Comparison of ENCODE assay signal across 8 cellular contexts in genomic region chr2:40488927-40489677, GRCh38.
A peak's percentile ranks its signal among the peaks of the same experiment; 100 is the strongest.
DNase-seq lines count a peak whose midpoint lies in the region; ATAC-seq and TF ChIP-seq lines count a peak whose summit lies in the region.

No MANE protein-coding gene starts in this region.

- no peaks in the 10 kb centered on the region for H3F3A ChIP-seq in OCI-LY1 (ENCODE audit: insufficient read depth, low read length)

- H3K4me1 ChIP-seq in OCI-LY1 (ENCODE audit: insufficient read depth, low read length, severe bottlenecking) (no peaks in the 10 kb centered on the region), HAP-1 (no peaks in the 10 kb centered on the region)

- no peaks in the 10 kb centered on the region for H3K79me2 ChIP-seq in OCI-LY1 (ENCODE audit: insufficient read depth, low read length)

- H3K27me3 ChIP-seq in OCI-LY1 (ENCODE audit: insufficient read depth, low read length) (no peaks in the 10 kb centered on the region), HAP-1 (ENCODE audit: low read depth) (no peaks in the 10 kb centered on the region; the same call in 1 of the 2 replicates)

- ATAC-seq in GM18517 (IDR thresholded peaks at IDR 0.05; ENCODE audit: unreplicated experiment) (peak; percentile 79), HG03469 (IDR thresholded peaks at IDR 0.05; ENCODE audit: unreplicated experiment) (no peak)

- H3K36me3 ChIP-seq in OCI-LY1 (ENCODE audit: insufficient read depth, low read length) (no peaks in the 10 kb centered on the region), HAP-1 (replicated peaks) (no peaks in the 10 kb centered on the region)

- TF ChIP-seq CTCF in OCI-LY1 (IDR thresholded peaks at IDR 0.05; ENCODE audit: low read length): no peak

- H2AFZ ChIP-seq in OCI-LY1 (ENCODE audit: low read length): no peak overlapping the region

- H3K4me2 ChIP-seq in OCI-LY1 (ENCODE audit: low read length): peak overlapping the region; percentile 29; the same call in 1 of the 2 replicates

- H3K27ac ChIP-seq in OCI-LY1 (ENCODE audit: low read depth, low read length, poor library complexity, severe bottlenecking): no peak overlapping the region

- in situ Hi-C loops in HAP-1 (cut with MboI; ENCODE audit: low sequenced_read_pairs): no loop called here

- H3K9me2 ChIP-seq in OCI-LY1 (ENCODE audit: low read depth, low read length): no peaks in the 10 kb centered on the region

- H3K4me3 ChIP-seq in OCI-LY1 (ENCODE audit: low read depth, low read length, poor library complexity, severe bottlenecking) (no peak overlapping the region), skeletal muscle cell (ENCODE audit: low read depth, low read length) (peak overlapping the region; percentile 12), HAP-1 (no peak overlapping the region)

- H4K20me1 ChIP-seq in OCI-LY1 (ENCODE audit: insufficient read depth, low read length): no peaks in the 10 kb centered on the region

- peak; percentile 56 for DNase-seq in fibroblast of peridontal ligament (ENCODE audit: extremely low read depth)
- no peak for DNase-seq in skeletal muscle cell (ENCODE audit: low read depth)
- no peak for DNase-seq in NCI-H226
- no peak for DNase-seq in HAP-1 (ENCODE audit: low spot score in 2 of 2)
- no peak for DNase-seq in iPS-NIHi11 (ENCODE audit: low spot score)

- H3K9me3 ChIP-seq in OCI-LY1 (ENCODE audit: low read length): no peaks in the 10 kb centered on the region
- no peaks in the 10 kb centered on the region for H3K9me3 ChIP-seq in HAP-1

- H3K9ac ChIP-seq in OCI-LY1 (ENCODE audit: low read length): no peak overlapping the region
